2 cellular contexts compared by ENCODE assay signal in the genomic region with DNA sequence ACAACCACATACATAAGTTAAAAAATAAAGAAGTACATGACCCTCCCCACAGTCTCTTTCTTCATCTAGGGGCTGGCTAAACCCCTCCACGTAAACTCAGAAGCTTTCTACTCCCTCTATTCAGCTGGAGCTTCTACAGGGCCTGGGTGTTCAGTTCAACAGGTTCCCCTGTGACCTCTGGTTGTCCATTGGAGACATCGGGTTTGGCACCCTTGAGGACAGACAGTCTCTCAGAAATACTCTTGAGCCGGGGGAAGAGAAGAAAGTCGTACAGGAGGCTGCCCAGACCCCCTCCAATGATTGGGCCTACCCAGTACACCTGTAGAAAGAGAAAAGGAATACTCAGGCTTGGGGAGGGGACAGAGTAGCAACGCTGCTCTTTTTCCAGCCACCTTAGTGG.
A peak's percentile ranks its signal among the peaks of the same experiment; 100 is the strongest.
TF ChIP-seq lines count a peak whose summit lies in the region.

No MANE protein-coding gene starts in this region.

TF ChIP-seq in HEK293, 187 proteins besides CTCF, POLR2A, EP300 and RAD21:
- TF ChIP-seq EGR2 (tag by site-specific recombination; IDR thresholded peaks at IDR 0.05; ENCODE audit: low read depth) (no peak), SCRT2 (tag by site-specific recombination; IDR thresholded peaks at IDR 0.05) (peak; percentile 90), ZBTB48 (tag by site-specific recombination; IDR thresholded peaks at IDR 0.05) (no peak), SCRT1 (tag by site-specific recombination; IDR thresholded peaks at IDR 0.05; ENCODE audit: borderline replicate concordance) (peak; percentile 84)
TF ChIP-seq in HEK293: peak in this region for 2.

TF ChIP-seq in H1, 55 proteins besides CTCF, POLR2A, EP300 and RAD21:
- TF ChIP-seq, protein P1, sequence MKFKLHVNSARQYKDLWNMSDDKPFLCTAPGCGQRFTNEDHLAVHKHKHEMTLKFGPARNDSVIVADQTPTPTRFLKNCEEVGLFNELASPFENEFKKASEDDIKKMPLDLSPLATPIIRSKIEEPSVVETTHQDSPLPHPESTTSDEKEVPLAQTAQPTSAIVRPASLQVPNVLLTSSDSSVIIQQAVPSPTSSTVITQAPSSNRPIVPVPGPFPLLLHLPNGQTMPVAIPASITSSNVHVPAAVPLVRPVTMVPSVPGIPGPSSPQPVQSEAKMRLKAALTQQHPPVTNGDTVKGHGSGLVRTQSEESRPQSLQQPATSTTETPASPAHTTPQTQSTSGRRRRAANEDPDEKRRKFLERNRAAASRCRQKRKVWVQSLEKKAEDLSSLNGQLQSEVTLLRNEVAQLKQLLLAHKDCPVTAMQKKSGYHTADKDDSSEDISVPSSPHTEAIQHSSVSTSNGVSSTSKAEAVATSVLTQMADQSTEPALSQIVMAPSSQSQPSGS (IDR thresholded peaks at IDR 0.05; ENCODE audit: low read length): no peak
- TF ChIP-seq SIRT6 (IDR thresholded peaks at IDR 0.05; ENCODE audit: low read length) (no peak), HDAC2 (IDR thresholded peaks at IDR 0.05; ENCODE audit: borderline replicate concordance in 1 of 2, low read depth in 2 of 2, low read length in 2 of 2) (no peak), TBP (IDR thresholded peaks at IDR 0.05; ENCODE audit: low read depth, low read length) (no peak), EGR1 (IDR thresholded peaks at IDR 0.05; ENCODE audit: borderline replicate concordance, low read depth, low read length) (no peak)
- TF ChIP-seq, protein P2, sequence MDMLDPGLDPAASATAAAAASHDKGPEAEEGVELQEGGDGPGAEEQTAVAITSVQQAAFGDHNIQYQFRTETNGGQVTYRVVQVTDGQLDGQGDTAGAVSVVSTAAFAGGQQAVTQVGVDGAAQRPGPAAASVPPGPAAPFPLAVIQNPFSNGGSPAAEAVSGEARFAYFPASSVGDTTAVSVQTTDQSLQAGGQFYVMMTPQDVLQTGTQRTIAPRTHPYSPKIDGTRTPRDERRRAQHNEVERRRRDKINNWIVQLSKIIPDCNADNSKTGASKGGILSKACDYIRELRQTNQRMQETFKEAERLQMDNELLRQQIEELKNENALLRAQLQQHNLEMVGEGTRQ (IDR thresholded peaks at IDR 0.05; ENCODE audit: low read length): no peak
- TF ChIP-seq, protein P3, sequence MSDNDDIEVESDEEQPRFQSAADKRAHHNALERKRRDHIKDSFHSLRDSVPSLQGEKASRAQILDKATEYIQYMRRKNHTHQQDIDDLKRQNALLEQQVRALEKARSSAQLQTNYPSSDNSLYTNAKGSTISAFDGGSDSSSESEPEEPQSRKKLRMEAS (IDR thresholded peaks at IDR 0.05): no peak
